In the genomic region with DNA sequence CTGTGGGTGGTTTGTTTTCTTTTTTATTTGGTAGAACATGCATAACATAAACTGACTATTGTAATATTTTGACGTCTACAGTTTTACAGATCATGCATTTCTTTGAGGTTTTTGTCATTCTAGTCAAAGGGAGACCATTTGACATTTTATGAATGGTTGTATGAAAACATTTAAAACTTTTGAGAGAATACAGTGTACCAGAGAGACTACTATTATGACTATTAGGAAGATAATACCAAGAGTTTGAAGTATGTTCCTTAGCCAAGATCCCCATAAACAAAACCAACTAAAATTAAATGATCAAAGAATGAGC, we compare ENCODE assay signal across 22 cellular contexts. TPM values are rescaled to one million over a fixed set of nuclear protein-coding genes. Genes with fewer than 3 reads are reported as not detected.
"Had no signal": no experiment of that assay in that cellular context is flagged by ENCODE, and none has a peak within 500 bp of the region (broad histone marks: within the 10 kb centered on the region; RNA-seq: fewer than 3 reads in every experiment).

No MANE protein-coding gene starts in this region.

- H3K9me3 ChIP-seq: SJSA1, SK-N-SH had no signal

- H3K4me2 ChIP-seq: SK-N-SH had no signal

- H3K27ac ChIP-seq: SJSA1 had no signal

- H3K9ac ChIP-seq: SK-N-SH had no signal

- FAIRE-seq: RCC 7860 had no signal

- H3K36me3 ChIP-seq: MG63, SJSA1 had no signal

- H3K4me3 ChIP-seq: MG63, SJSA1 had no signal

- H3K27me3 ChIP-seq: MG63, SJSA1 had no signal

- DNase-seq: KBM-7, MG63, NCI-H1092, NCI-H1417 treated with DMSO at 0.1 percent for 48 hours, NCI-H146, NCI-H1694 treated with DMSO at 0.1 percent for 48 hours, NCI-H1930, NCI-H2081, NCI-H2171, NCI-H226, NCI-H446, NCI-H510A, NCI-H524 treated with DMSO at 0.1 percent for 48 hours, NCI-H69, NCI-H774, Right ventricle myocardium superior, RPMI8226, SIG-M5, SK-N-SH had no signal

RNA-seq across cellular contexts. Expression of gene RHOU, which starts 37.3 kb away (rescaled TPM):
- total RNA-seq: HT1080 had no signal
